In genomic region chrX:123590842-123591491, GRCh38 we compare ENCODE assay signal across 12 cellular contexts.
A peak's percentile ranks its signal among the peaks of the same experiment; 100 is the strongest.
DNase-seq lines count a peak whose midpoint lies in the region; ATAC-seq and TF ChIP-seq lines count a peak whose summit lies in the region.
"Had no signal": no experiment of that assay in that cellular context is flagged by ENCODE, and none has a peak within 500 bp of the region (broad histone marks: within the 10 kb centered on the region; RNA-seq: fewer than 3 reads in every experiment).

No MANE protein-coding gene starts in this region.

- POLR2A ChIA-PET in HEK293 (lab: Yijun Ruan, JAX), result no interaction called here

- CTCF ChIA-PET in HEK293 (lab: Yijun Ruan, JAX), result interaction anchor here (0.7 kb wide), 1 partner anchor 9 kb away, joined by 3 read pairs; no protein-coding TSS in a partner anchor

- no peaks in the 10 kb centered on the region for H3K36me3 ChIP-seq in HEK293 (ENCODE audit: control insufficient read depth in 2 of 2, insufficient read depth in 1 of 2, low read length in 2 of 2)
- no peaks in the 10 kb centered on the region for H3K36me3 ChIP-seq in RWPE2 (ENCODE audit: low read depth)
- no peaks in the 10 kb centered on the region for H3K36me3 ChIP-seq in right lobe of liver
- H3K36me3 ChIP-seq: esophagus squamous epithelium had no signal

- H3K9me3 ChIP-seq in HEK293 (ENCODE audit: control insufficient read depth, insufficient read depth, low read depth, low read length) (no peaks in the 10 kb centered on the region), RWPE2 (ENCODE audit: severe bottlenecking) (no peaks in the 10 kb centered on the region), right lobe of liver (no peaks in the 10 kb centered on the region)
- H3K9me3 ChIP-seq: esophagus squamous epithelium had no signal

- TF ChIP-seq CTCF in HEK293 (tag by site-specific recombination; IDR thresholded peaks at IDR 0.05), result no peak
- no peak for TF ChIP-seq CTCF in RWPE2 (IDR thresholded peaks at IDR 0.05; ENCODE audit: poor library complexity, severe bottlenecking)
- no peak for TF ChIP-seq CTCF in right lobe of liver (IDR thresholded peaks at IDR 0.05)

- peak; percentile 72 for ATAC-seq in GM18511 (IDR thresholded peaks at IDR 0.05; ENCODE audit: unreplicated experiment)
- ATAC-seq in RWPE2 (ENCODE audit: low read depth), result 0 out of 3 replicates have a peak, but pooled peaks have one; percentile 51
- ATAC-seq in right lobe of liver, result peak; percentile 71 to 88 (median 75)

- DNase-seq in RWPE2 (ENCODE audit: low spot score) (no peak), right lobe of liver (no peak), NK-92 (lab: John Stamatoyannopoulos, UW; ENCODE audit: unreplicated experiment) (no peak), NCI-H1092 treated with DMSO at 0.1 percent for 48 hours (lab: John Stamatoyannopoulos, UW) (no peak), DMS153 treated with DMSO at 0.1 percent for 48 hours (lab: John Stamatoyannopoulos, UW; ENCODE audit: unreplicated experiment) (no peak), DMS 273 (lab: John Stamatoyannopoulos, UW; ENCODE audit: unreplicated experiment) (no peak)
- DNase-seq: activated T-cell treated with anti-CD3 and anti-CD28 coated beads, Interleukin-2, amount 50 U/mL, for 1 hour; esophagus squamous epithelium; stimulated activated naive CD4-positive, alpha-beta T cell had no signal

- H3K4me3 ChIP-seq in HEK293 (ENCODE audit: low read depth, low read length) (no peak overlapping the region), RWPE2 (ENCODE audit: severe bottlenecking) (no peak overlapping the region), right lobe of liver (no peak overlapping the region)
- H3K4me3 ChIP-seq: esophagus squamous epithelium had no signal

- intact Hi-C loops in right lobe of liver (cut with DNase I), result no loop called here

- no peaks in the 10 kb centered on the region for H3K27me3 ChIP-seq in RWPE2 (ENCODE audit: insufficient read depth, poor library complexity, severe bottlenecking)
- no peaks in the 10 kb centered on the region for H3K27me3 ChIP-seq in right lobe of liver
- H3K27me3 ChIP-seq: esophagus squamous epithelium had no signal

- no peaks in the 10 kb centered on the region for H3K4me1 ChIP-seq in HEK293 (ENCODE audit: control insufficient read depth, insufficient read depth, low read length)
- H3K4me1 ChIP-seq in RWPE2 (ENCODE audit: insufficient read depth, poor library complexity, severe bottlenecking), result no peaks in the 10 kb centered on the region
- no peaks in the 10 kb centered on the region for H3K4me1 ChIP-seq in right lobe of liver

- TF ChIP-seq POLR2A in right lobe of liver (IDR thresholded peaks at IDR 0.05), result no peak

- 17% methylated on average over 6 of the region's 6 CpGs for WGBS in right lobe of liver (ENCODE audit: insufficient coverage, low coverage, low lambda C conversion rate, missing lambda C conversion rate)

- H3K27ac ChIP-seq in HEK293 (ENCODE audit: extremely low read depth, low read depth, low read length) (no peak overlapping the region), RWPE2 (ENCODE audit: poor library complexity, severe bottlenecking) (no peak overlapping the region), right lobe of liver (no peak overlapping the region)
- H3K27ac ChIP-seq: esophagus squamous epithelium, parathyroid adenoma had no signal

TF ChIP-seq in HEK293, 187 proteins besides CTCF, POLR2A, EP300 and RAD21:
- TF ChIP-seq ZNF513 (tag by site-specific recombination; IDR thresholded peaks at IDR 0.05), result no peak
- peak; percentile 53; the same call in 1 of the 2 replicates for TF ChIP-seq PRDM6 (tag by site-specific recombination; IDR thresholded peaks at IDR 0.05)
- peak; percentile 16; the same call in 1 of the 2 replicates for TF ChIP-seq PRDM1 (tag by site-specific recombination; IDR thresholded peaks at IDR 0.05)
- TF ChIP-seq ZNF266 (tag by site-specific recombination; IDR thresholded peaks at IDR 0.05; ENCODE audit: low read depth), result no peak
